In the genomic region with DNA sequence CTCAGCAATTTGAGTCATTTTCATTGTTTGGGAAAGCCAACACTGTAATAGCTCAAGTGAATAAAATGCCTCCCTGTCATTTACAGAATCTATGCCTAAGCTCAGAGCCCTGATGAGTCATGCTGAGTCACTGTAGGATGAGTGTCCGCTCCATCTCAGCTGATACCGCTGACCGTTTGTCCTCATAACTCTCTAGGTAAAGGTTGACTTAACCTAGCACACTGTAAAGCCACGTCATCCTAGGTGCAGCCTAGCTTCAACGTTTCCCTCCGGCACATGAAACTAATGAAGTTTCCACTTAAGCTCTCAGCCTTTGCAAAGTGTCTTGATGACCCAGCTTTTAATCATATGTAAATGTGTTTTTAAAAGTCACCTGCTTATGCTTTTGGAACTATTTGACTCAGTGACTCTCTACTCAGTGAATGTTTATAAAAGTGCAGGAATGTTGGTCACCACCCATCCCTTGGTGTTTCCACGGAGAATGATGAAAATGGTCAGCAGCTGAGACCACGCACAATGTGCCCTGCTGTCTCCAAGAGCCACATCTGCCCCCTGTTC, we compare ENCODE assay signal across 9 cellular contexts.
DNase-seq lines count a peak whose midpoint lies in the region; ATAC-seq lines count a peak whose summit lies in the region.
"Had no signal": no experiment of that assay in that cellular context is flagged by ENCODE, and none has a peak within 500 bp of the region (broad histone marks: within the 10 kb centered on the region; RNA-seq: fewer than 3 reads in every experiment).

No MANE protein-coding gene starts in this region.

- intact Hi-C loops in Right ventricle myocardium superior (cut with DNase I), result no loop called here

- in situ Hi-C loops in Caki2 (cut with HindIII; ENCODE audit: low pct_unique_long_range_greater_than_20kb, low sequenced_read_pairs), result no loop called here

- DNase-seq in Caki2 (ENCODE audit: low read depth), result peak; percentile 90
- DNase-seq in T1000 (lab: John Stamatoyannopoulos, UW), result peak; percentile 66
- DNase-seq in iris pigment epithelial cell (ENCODE audit: low read depth), result peak; percentile 95
- DNase-seq in NCI-H1436 (lab: John Stamatoyannopoulos, UW), result no peak
- DNase-seq in Right ventricle myocardium superior, result no peak
- no peak for DNase-seq in NCI-H2029 (lab: John Stamatoyannopoulos, UW)
- DNase-seq: activated B cell treated with CpG ODN at 0.5 μM for 24 hours had no signal

- ATAC-seq in HG03442 (IDR thresholded peaks at IDR 0.05; ENCODE audit: unreplicated experiment), result peak; percentile 79
- no peak for ATAC-seq in HG02642 (IDR thresholded peaks at IDR 0.05; ENCODE audit: poor library complexity, unreplicated experiment)
- ATAC-seq in Right ventricle myocardium superior (ENCODE audit: poor library complexity), result no peak

Comparison
In these comparisons a context has a peak if more than half of its experiments do, and no peak if none do; other contexts are left out.
1. DNase-seq: peak in Caki2 (single experiment), T1000 (single experiment) and iris pigment epithelial cell (single experiment); none in NCI-H1436 (single experiment), Right ventricle myocardium superior (single experiment) and NCI-H2029 (single experiment).